Comparison of ENCODE assay signal across 26 cellular contexts in genomic region chr2:62525549-62525948, GRCh38. TPM values are rescaled to one million over a fixed set of nuclear protein-coding genes. Genes with fewer than 3 reads are reported as not detected.
"Had no signal": no experiment of that assay in that cellular context is flagged by ENCODE, and none has a peak within 500 bp of the region (broad histone marks: within the 10 kb centered on the region; RNA-seq: fewer than 3 reads in every experiment).

No MANE protein-coding gene starts in this region.

- H3K9me3 Mint-ChIP-seq: activated CD4-positive, alpha-beta memory T cell treated with anti-CD3 and anti-CD28 coated beads, Interleukin-2, amount 10 ng/mL, durations not matched to agents 7 days and 5 days; activated CD4-positive, alpha-beta T cell treated with anti-CD3 and anti-CD28 coated beads, Interleukin-2, amount 10 ng/mL, durations not matched to agents 7 days and 5 days; stimulated activated effector memory CD8-positive, alpha-beta T cell treated with anti-CD3 and anti-CD28 coated beads, Interleukin-12 subunit alpha, Interleukin-12 subunit beta, amount 100 ng/mL, for 72 hours; stimulated activated naive CD8-positive, alpha-beta T cell treated with anti-CD3 and anti-CD28 coated beads, Interleukin-15, Interleukin-2, amounts not matched to agents 100 ng/mL and 50 ng/mL, for 24 hours had no signal

- H3K4me1 Mint-ChIP-seq: activated CD4-positive, alpha-beta memory T cell treated with anti-CD3 and anti-CD28 coated beads, Interleukin-2, amount 10 ng/mL, durations not matched to agents 7 days and 5 days; activated CD4-positive, alpha-beta T cell treated with anti-CD3 and anti-CD28 coated beads, Interleukin-2, amount 10 ng/mL, durations not matched to agents 7 days and 5 days; activated T-helper 17 cell treated with anti-CD3 and anti-CD28 coated beads, Interleukin-2, amount 50 U/mL, for 72 hours; stimulated activated effector memory CD8-positive, alpha-beta T cell treated with anti-CD3 and anti-CD28 coated beads, Interleukin-12 subunit alpha, Interleukin-12 subunit beta, amount 100 ng/mL, for 72 hours had no signal

- H3K27me3 Mint-ChIP-seq: type B pancreatic cell had no signal

- H3K4me1 ChIP-seq: left ventricle myocardium inferior, prostate gland had no signal

- H3K36me3 Mint-ChIP-seq: stimulated activated effector memory CD8-positive, alpha-beta T cell treated with anti-CD3 and anti-CD28 coated beads, Interleukin-12 subunit alpha, Interleukin-12 subunit beta, amount 100 ng/mL, for 72 hours; type B pancreatic cell had no signal

- H3K9me3 ChIP-seq: heart left ventricle, left ventricle myocardium inferior, ovary, prostate gland, sigmoid colon, thoracic aorta, vagina had no signal

- H3K4me3 ChIP-seq: heart left ventricle, left ventricle myocardium inferior, ovary, prostate gland, sigmoid colon, thoracic aorta, vagina had no signal

- H3K36me3 ChIP-seq: heart left ventricle, left ventricle myocardium inferior, ovary, prostate gland, sigmoid colon, thoracic aorta, vagina, WERI-Rb-1 had no signal

- H3K27ac ChIP-seq: heart left ventricle, left ventricle myocardium inferior, prostate gland, sigmoid colon, thoracic aorta, vagina, WERI-Rb-1 had no signal

- H3K4me3 Mint-ChIP-seq: activated CD4-positive, alpha-beta memory T cell treated with anti-CD3 and anti-CD28 coated beads, Interleukin-2, amount 10 ng/mL, durations not matched to agents 7 days and 5 days; activated CD4-positive, alpha-beta T cell treated with anti-CD3 and anti-CD28 coated beads, Interleukin-2, amount 10 ng/mL, durations not matched to agents 7 days and 5 days; activated T-cell treated with anti-CD3 and anti-CD28 coated beads, Interleukin-2, amount 50 U/mL, for 24 hours; activated T-helper 17 cell treated with anti-CD3 and anti-CD28 coated beads, Interleukin-2, amount 50 U/mL, for 72 hours; stimulated activated effector memory CD8-positive, alpha-beta T cell treated with anti-CD3 and anti-CD28 coated beads, Interleukin-12 subunit alpha, Interleukin-12 subunit beta, amount 100 ng/mL, for 72 hours; stimulated activated naive CD8-positive, alpha-beta T cell treated with anti-CD3 and anti-CD28 coated beads, Interleukin-15, Interleukin-2, amounts not matched to agents 100 ng/mL and 50 ng/mL, for 24 hours; type B pancreatic cell had no signal

- ATAC-seq: activated T-helper 17 cell treated with anti-CD3 and anti-CD28 coated beads, Interleukin-2, amount 50 U/mL, for 72 hours; heart left ventricle; stimulated activated effector memory CD8-positive, alpha-beta T cell treated with anti-CD3 and anti-CD28 coated beads, Interleukin-12 subunit alpha, Interleukin-12 subunit beta, amount 100 ng/mL, for 72 hours had no signal

- H3K27ac Mint-ChIP-seq: activated CD4-positive, alpha-beta memory T cell treated with anti-CD3 and anti-CD28 coated beads, Interleukin-2, amount 10 ng/mL, durations not matched to agents 7 days and 5 days; activated CD4-positive, alpha-beta T cell treated with anti-CD3 and anti-CD28 coated beads, Interleukin-2, amount 10 ng/mL, durations not matched to agents 7 days and 5 days; activated T-cell treated with anti-CD3 and anti-CD28 coated beads, Interleukin-2, amount 50 U/mL, for 24 hours; activated T-helper 17 cell treated with anti-CD3 and anti-CD28 coated beads, Interleukin-2, amount 50 U/mL, for 72 hours; stimulated activated effector memory CD8-positive, alpha-beta T cell treated with anti-CD3 and anti-CD28 coated beads, Interleukin-12 subunit alpha, Interleukin-12 subunit beta, amount 100 ng/mL, for 72 hours; stimulated activated naive CD8-positive, alpha-beta T cell treated with anti-CD3 and anti-CD28 coated beads, Interleukin-15, Interleukin-2, amounts not matched to agents 100 ng/mL and 50 ng/mL, for 24 hours; type B pancreatic cell had no signal

- DNase-seq: activated CD4-positive, alpha-beta memory T cell treated with anti-CD3 and anti-CD28 coated beads, Interleukin-2, amount 10 ng/mL, durations not matched to agents 7 days and 5 days; activated CD4-positive, alpha-beta T cell treated with anti-CD3 and anti-CD28 coated beads, Interleukin-2, amount 10 ng/mL, durations not matched to agents 7 days and 5 days; activated CD4-positive, CD25-positive, alpha-beta regulatory T cell treated with anti-CD3 and anti-CD28 coated beads, Interleukin-2, amount 50 U/mL, for 72 hours; activated CD8-positive, alpha-beta memory T cell treated with anti-CD3 and anti-CD28 coated beads, Interleukin-2, amount 50 U/mL, for 48 hours; activated gamma-delta T cell treated with Interleukin-2 at 50 U/mL for 16 hours; activated naive CD4-positive, alpha-beta T cell treated with anti-CD3 and anti-CD28 coated beads, Interleukin-2, amount 50 U/mL, for 16 hours; activated T-cell treated with anti-CD3 and anti-CD28 coated beads, Interleukin-2, amount 50 U/mL, for 24 hours; amniotic stem cell; caudate nucleus; heart left ventricle; left ventricle myocardium inferior; nephron progenitor cell; ovary; retina; sigmoid colon; small intestine; stimulated activated CD4-positive, alpha-beta T cell treated with anti-CD3 and anti-CD28 coated beads, Interleukin-4, amount 100 ng/mL, for 24 hours; WERI-Rb-1 had no signal

- H3K27me3 ChIP-seq: heart left ventricle, ovary, sigmoid colon, vagina had no signal

RNA-seq across cellular contexts. Expression of gene TMEM17, which starts 19.6 kb away (rescaled TPM):
- total RNA-seq: activated CD4-positive, alpha-beta T cell treated with anti-CD3 and anti-CD28 coated beads, Interleukin-2, amount 10 ng/mL, durations not matched to agents 7 days and 5 days; T-helper 1 cell treated with Interleukin-12 subunit alpha and Interleukin-12 subunit beta and Interleukin-4 antibody, amounts not matched to agents 30 ng/mL and 1 ng/mL, for 36 hours had no signal
